ENCODE assay signal across 10 cellular contexts in genomic region chr5:142152383-142152730, GRCh38. TPM values are rescaled to one million over a fixed set of nuclear protein-coding genes. Genes with fewer than 3 reads are reported as not detected.
A peak's percentile ranks its signal among the peaks of the same experiment; 100 is the strongest.
DNase-seq lines count a peak whose midpoint lies in the region; ATAC-seq and TF ChIP-seq lines count a peak whose summit lies in the region.
"Had no signal": no experiment of that assay in that cellular context is flagged by ENCODE, and none has a peak within 500 bp of the region (broad histone marks: within the 10 kb centered on the region; RNA-seq: fewer than 3 reads in every experiment).

No MANE protein-coding gene starts in this region.

- H3K27me3 ChIP-seq in A673 (replicated peaks; ENCODE audit: insufficient read depth, low read depth, low read length, poor library complexity) = no peaks in the 10 kb centered on the region
- H3K27me3 ChIP-seq in prostate gland (replicated peaks; ENCODE audit: insufficient read depth) = no peaks in the 10 kb centered on the region
- H3K27me3 ChIP-seq: suprapubic skin had no signal

- peak overlapping the region; percentile 4 for H3K9ac ChIP-seq in SK-N-MC (ENCODE audit: insufficient read length)

- POLR2A ChIA-PET in A673 (lab: Charles Lee; ENCODE audit: low non-redundant PET) = interaction anchor here (0.7 kb wide), 1 partner anchor 401 kb away, joined by 4 read pairs; no protein-coding TSS in a partner anchor

- H3K36me3 ChIP-seq in A673 (ENCODE audit: insufficient read depth, low read length, poor library complexity, severe bottlenecking) (peaks cover 4% of the 10 kb centered on the region), SK-N-MC (ENCODE audit: insufficient read depth, low read length) (peaks cover 8% of the 10 kb centered on the region), prostate gland (no peaks in the 10 kb centered on the region)

- 74% methylated on average over 1 of the region's 1 CpG for WGBS in prostate gland

- peaks cover 30% of the 10 kb centered on the region for H3K4me1 ChIP-seq in A673 (ENCODE audit: insufficient read depth, low read length, poor library complexity, severe bottlenecking)
- no peaks in the 10 kb centered on the region for H3K4me1 ChIP-seq in prostate gland (replicated peaks)
- H3K4me1 ChIP-seq: suprapubic skin had no signal

- H3K27ac ChIP-seq in A673 (ENCODE audit: low read depth, low read length, poor library complexity, severe bottlenecking) (no peak overlapping the region), SK-N-MC (peak overlapping the region; percentile 55), prostate gland (no peak overlapping the region)
- H3K27ac ChIP-seq: suprapubic skin had no signal

- intact Hi-C loops in A673 (cut with micrococcal nuclease; ENCODE audit: unreplicated experiment) (loop anchor here (1.0 to 10.0 kb wide), 7 partner anchors 164 to 730 kb away; partner anchors contain the start of gene SPRY4), prostate gland (cut with DNase I) (loop anchor here (2.0 kb wide), 1 partner anchor 396 kb away; no protein-coding TSS in a partner anchor), Right ventricle myocardium inferior (cut with DNase I) (loop anchor here (1.0 to 10.0 kb wide), 6 partner anchors 132 to 545 kb away; no protein-coding TSS in a partner anchor)

- no peak for ATAC-seq in HG03095 (IDR thresholded peaks at IDR 0.05; ENCODE audit: unreplicated experiment)
- ATAC-seq in Right ventricle myocardium inferior = no peak
- ATAC-seq in HG03565 (IDR thresholded peaks at IDR 0.05; ENCODE audit: unreplicated experiment) = no peak
- ATAC-seq: natural killer cell treated with Interleukin-12 subunit alpha and Interleukin-12 subunit beta and Interleukin-15 and Interleukin-18, amount 100 ng/mL, for 72 hours had no signal

- TF ChIP-seq POLR2A in prostate gland (IDR thresholded peaks at IDR 0.05) = no peak

- peak; percentile 64 for DNase-seq in A673 (ENCODE audit: low spot score)
- peak; percentile 17 for DNase-seq in HCEC 1CT
- peak; percentile 57 for DNase-seq in SK-N-MC (ENCODE audit: low read depth, low spot score)
- peak; percentile 30 for DNase-seq in fibroblast of pulmonary artery (ENCODE audit: low read depth)
- no peak for DNase-seq in prostate gland (ENCODE audit: low spot score)
- no peak for DNase-seq in Right ventricle myocardium inferior (ENCODE audit: missing footprints)

- no TSS peak for BruUV-seq in A673 (replicated peaks; lab: Mats Ljungman, UMichigan)

- H3K9me3 ChIP-seq in A673 (ENCODE audit: low read depth, low read length, poor library complexity, severe bottlenecking) (no peaks in the 10 kb centered on the region), SK-N-MC (ENCODE audit: low read depth, low read length) (no peaks in the 10 kb centered on the region), prostate gland (no peaks in the 10 kb centered on the region)
- H3K9me3 ChIP-seq: suprapubic skin had no signal

- TF ChIP-seq CTCF in A673 (conservative IDR thresholded peaks at IDR 0.05; ENCODE audit: low read depth, low read length) (no peak), fibroblast of pulmonary artery (IDR thresholded peaks at IDR 0.05; ENCODE audit: low read length, missing control alignments) (no peak), prostate gland (IDR thresholded peaks at IDR 0.05) (no peak)

- H3K4me3 ChIP-seq in A673 (ENCODE audit: low read depth, low read length, poor library complexity, severe bottlenecking) (no peak overlapping the region), SK-N-MC (peak overlapping the region; percentile 44), fibroblast of pulmonary artery (replicated peaks; ENCODE audit: low read depth, low read length) (no peak overlapping the region), prostate gland (no peak overlapping the region)
- H3K4me3 ChIP-seq: suprapubic skin had no signal

- CTCF ChIA-PET in A673 (lab: Charles Lee) = interaction anchor here (0.6 to 1.6 kb wide), 11 partner anchors 154 to 572 kb away, joined by 3 to 11 read pairs (median 5); no protein-coding TSS in a partner anchor

RNA-seq across cellular contexts. Expression of gene NDFIP1, which starts 43.8 kb away (rescaled TPM):
- total RNA-seq in A673 (2021) (47.6 and 49.3 TPM in 2 replicates), prostate gland (100 to 1,000 TPM; 134 to 234 TPM), Right ventricle myocardium inferior (51.9 TPM)

Comparison
In these comparisons a context has a peak if more than half of its experiments do, and no peak if none do; other contexts are left out.
1. DNase-seq: peak in A673 (single experiment), HCEC 1CT (single experiment), SK-N-MC (single experiment) and fibroblast of pulmonary artery (single experiment); none in prostate gland (single experiment) and Right ventricle myocardium inferior (single experiment).